ENCODE assay signal across 9 cellular contexts in the genomic region with DNA sequence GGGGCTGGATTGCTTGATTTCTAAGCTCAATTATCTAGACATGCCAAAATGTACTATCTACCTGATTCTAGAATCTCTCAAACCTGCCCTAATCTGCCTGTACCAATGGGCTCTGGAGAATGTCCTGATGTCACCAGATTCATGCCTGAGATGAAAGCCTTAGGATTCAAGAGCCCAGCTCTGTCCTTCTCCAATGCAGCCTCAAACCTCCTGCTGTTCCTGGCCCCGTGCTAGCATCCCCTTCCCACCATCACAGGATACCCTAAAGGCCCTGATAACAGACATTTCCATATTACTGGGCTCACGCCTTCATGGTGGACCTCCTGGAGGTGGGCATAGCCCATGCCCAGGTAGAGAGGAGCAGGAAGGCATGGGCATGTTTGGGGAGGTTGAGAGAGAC.
A peak's percentile ranks its signal among the peaks of the same experiment; 100 is the strongest.
DNase-seq lines count a peak whose midpoint lies in the region; ATAC-seq lines count a peak whose summit lies in the region.
"Had no signal": no experiment of that assay in that cellular context is flagged by ENCODE, and none has a peak within 500 bp of the region (broad histone marks: within the 10 kb centered on the region; RNA-seq: fewer than 3 reads in every experiment).

No MANE protein-coding gene starts in this region.

- peak overlapping the region; percentile 98 for H3K27ac Mint-ChIP-seq in activated CD4-positive, alpha-beta T cell treated with anti-CD3 and anti-CD28 coated beads, Interleukin-2, amount 10 ng/mL, durations not matched to agents 7 days and 5 days
- peak overlapping the region; percentile 99 to 100 for H3K27ac Mint-ChIP-seq in effector memory CD8-positive, alpha-beta T cell
- peak overlapping the region; percentile 95 to 100 for H3K27ac Mint-ChIP-seq in stimulated activated naive CD8-positive, alpha-beta T cell treated with anti-CD3 and anti-CD28 coated beads, Interleukin-15, amount 100 ng/mL, for 72 hours

- POLR2A ChIA-PET in activated CD4-positive, alpha-beta T cell treated with anti-CD3 and anti-CD28 coated beads, Interleukin-2, amount 10 ng/mL, durations not matched to agents 7 days and 5 days (lab: Charles Lee): interaction anchor here (0.6 to 2.4 kb wide), 8 partner anchors 17 to 207 kb away, joined by 3 to 13 read pairs (median 4); a partner anchor contains a TSS

- H3K4me3 ChIP-seq in SJCRH30: no peak overlapping the region

- H3K4me1 Mint-ChIP-seq in activated CD4-positive, alpha-beta T cell treated with anti-CD3 and anti-CD28 coated beads, Interleukin-2, amount 10 ng/mL, durations not matched to agents 7 days and 5 days: peaks cover 83% of the 10 kb centered on the region
- peaks cover 59 to 75% of the 10 kb centered on the region in 2 donors for H3K4me1 Mint-ChIP-seq in effector memory CD8-positive, alpha-beta T cell (ENCODE audit: low read depth in 2 of 2)
- H3K4me1 Mint-ChIP-seq in stimulated activated naive CD8-positive, alpha-beta T cell treated with anti-CD3 and anti-CD28 coated beads, Interleukin-15, amount 100 ng/mL, for 72 hours: peaks cover 88% of the 10 kb centered on the region

- CTCF ChIA-PET in activated CD4-positive, alpha-beta T cell treated with anti-CD3 and anti-CD28 coated beads, Interleukin-2, amount 10 ng/mL, durations not matched to agents 7 days and 5 days (lab: Charles Lee): interaction anchor here (0.5 to 6.8 kb wide), 23 partner anchors 9 to 730 kb away, joined by 3 to 59 read pairs (median 5); a partner anchor contains a TSS

- no peak for ATAC-seq in effector memory CD8-positive, alpha-beta T cell (replicated peaks)
- ATAC-seq in stimulated activated naive CD8-positive, alpha-beta T cell treated with anti-CD3 and anti-CD28 coated beads, Interleukin-15, amount 100 ng/mL, for 72 hours: no peak

- H3K9me3 Mint-ChIP-seq in activated CD4-positive, alpha-beta T cell treated with anti-CD3 and anti-CD28 coated beads, Interleukin-2, amount 10 ng/mL, durations not matched to agents 7 days and 5 days: no peaks in the 10 kb centered on the region
- no peaks in the 10 kb centered on the region for H3K9me3 Mint-ChIP-seq in effector memory CD8-positive, alpha-beta T cell
- no peaks in the 10 kb centered on the region for H3K9me3 Mint-ChIP-seq in stimulated activated naive CD8-positive, alpha-beta T cell treated with anti-CD3 and anti-CD28 coated beads, Interleukin-15, amount 100 ng/mL, for 72 hours

- peaks cover 20% of the 10 kb centered on the region for H3K4me1 ChIP-seq in SJCRH30

- peak overlapping the region; percentile 67 for H3K4me3 Mint-ChIP-seq in activated CD4-positive, alpha-beta T cell treated with anti-CD3 and anti-CD28 coated beads, Interleukin-2, amount 10 ng/mL, durations not matched to agents 7 days and 5 days
- H3K4me3 Mint-ChIP-seq in effector memory CD8-positive, alpha-beta T cell: peak overlapping the region; percentile 76 to 80
- H3K4me3 Mint-ChIP-seq in stimulated activated naive CD8-positive, alpha-beta T cell treated with anti-CD3 and anti-CD28 coated beads, Interleukin-15, amount 100 ng/mL, for 72 hours: peak overlapping the region; percentile 65 to 83

- H3K36me3 ChIP-seq in SJCRH30: no peaks in the 10 kb centered on the region

- 0 out of 2 replicates have a peak overlapping the region, but pooled peaks have one; percentile 4 for H3K27ac ChIP-seq in SJCRH30

- H3K9me3 ChIP-seq in SJCRH30 (replicated peaks): no peaks in the 10 kb centered on the region

- no peaks in the 10 kb centered on the region for H3K27me3 Mint-ChIP-seq in activated CD4-positive, alpha-beta T cell treated with anti-CD3 and anti-CD28 coated beads, Interleukin-2, amount 10 ng/mL, durations not matched to agents 7 days and 5 days
- H3K27me3 Mint-ChIP-seq in effector memory CD8-positive, alpha-beta T cell: no peaks in the 10 kb centered on the region
- H3K27me3 Mint-ChIP-seq in stimulated activated naive CD8-positive, alpha-beta T cell treated with anti-CD3 and anti-CD28 coated beads, Interleukin-15, amount 100 ng/mL, for 72 hours: no peaks in the 10 kb centered on the region

- H3K36me3 Mint-ChIP-seq in activated CD4-positive, alpha-beta T cell treated with anti-CD3 and anti-CD28 coated beads, Interleukin-2, amount 10 ng/mL, durations not matched to agents 7 days and 5 days (ENCODE audit: low read depth): peaks cover 23% of the 10 kb centered on the region
- H3K36me3 Mint-ChIP-seq in effector memory CD8-positive, alpha-beta T cell (ENCODE audit: insufficient read depth): peaks cover 50% of the 10 kb centered on the region

- no peak for DNase-seq in activated CD4-positive, alpha-beta T cell treated with anti-CD3 and anti-CD28 coated beads, Interleukin-2, amount 10 ng/mL, durations not matched to agents 7 days and 5 days
- DNase-seq in activated CD4-positive, alpha-beta T cell treated with anti-CD3 and anti-CD28 coated beads for 4 hours: no peak
- DNase-seq in SJCRH30: no peak
- peak in 2 of 3 experiments; percentile 19 to 22 for DNase-seq in effector memory CD8-positive, alpha-beta T cell
- DNase-seq in stimulated activated naive CD8-positive, alpha-beta T cell treated with anti-CD3 and anti-CD28 coated beads, Interleukin-15, amount 100 ng/mL, for 72 hours: no peak
- no peak for DNase-seq in NCI-H1694 treated with DMSO at 0.1 percent for 48 hours (lab: John Stamatoyannopoulos, UW)
- DNase-seq in GDM1 (lab: John Stamatoyannopoulos, UW): no peak
- DNase-seq in stimulated activated CD4-positive, alpha-beta T cell treated with anti-CD3 and anti-CD28 coated beads, Interleukin-2, amount 100 ng/mL, for 24 hours: no peak
- DNase-seq: NCI-H146 had no signal

- no peaks in the 10 kb centered on the region for H3K27me3 ChIP-seq in SJCRH30

Comparison
In these comparisons a context has a peak if more than half of its experiments do, and no peak if none do; other contexts are left out.
1. DNase-seq: peak in effector memory CD8-positive, alpha-beta T cell (2 of 3); none in activated CD4-positive, alpha-beta T cell treated with anti-CD3 and anti-CD28 coated beads, Interleukin-2, amount 10 ng/mL, durations not matched to agents 7 days and 5 days (single experiment), activated CD4-positive, alpha-beta T cell treated with anti-CD3 and anti-CD28 coated beads for 4 hours (0 of 2), SJCRH30 (0 of 2), stimulated activated naive CD8-positive, alpha-beta T cell treated with anti-CD3 and anti-CD28 coated beads, Interleukin-15, amount 100 ng/mL, for 72 hours (0 of 2), NCI-H1694 treated with DMSO at 0.1 percent for 48 hours (single experiment), GDM1 (single experiment) and stimulated activated CD4-positive, alpha-beta T cell treated with anti-CD3 and anti-CD28 coated beads, Interleukin-2, amount 100 ng/mL, for 24 hours (0 of 2).
2. Peak in every context shown above with its lines, with median percentiles within 50 percentile points of each other: H3K27ac Mint-ChIP-seq and H3K4me3 Mint-ChIP-seq.